33 cellular contexts compared by ENCODE assay signal in genomic region chr14:79100578-79100977, GRCh38.
"Had no signal": no experiment of that assay in that cellular context is flagged by ENCODE, and none has a peak within 500 bp of the region (broad histone marks: within the 10 kb centered on the region; RNA-seq: fewer than 3 reads in every experiment).

No MANE protein-coding gene starts in this region.

- ATAC-seq: activated CD8-positive, alpha-beta T cell treated with anti-CD3 and anti-CD28 coated beads for 36 hours; activated naive CD4-positive, alpha-beta T cell treated with anti-CD3 and anti-CD28 coated beads, Interleukin-2, amount 50 U/mL, for 72 hours; activated T-cell treated with anti-CD3 and anti-CD28 coated beads, Interleukin-2, amount 50 U/mL, for 4 hours; activated T-cell treated with anti-CD3 and anti-CD28 coated beads, Interleukin-2, amount 50 U/mL, for 72 hours; activated T-helper 17 cell treated with anti-CD3 and anti-CD28 coated beads, Interleukin-2, amount 50 U/mL, for 72 hours; body of pancreas had no signal

- DNase-seq: activated B cell treated with CpG ODN at 0.5 μM for 24 hours; activated CD4-positive, alpha-beta memory T cell treated with anti-CD3 and anti-CD28 coated beads for 36 hours; activated CD4-positive, alpha-beta T cell treated with anti-CD3 and anti-CD28 coated beads for 4 hours; activated CD4-positive, alpha-beta T cell treated with anti-CD3 and anti-CD28 coated beads, Interleukin-2, amount 10 ng/mL, durations not matched to agents 24 days and 14 days; activated CD4-positive, alpha-beta T cell treated with anti-CD3 and anti-CD28 coated beads, Interleukin-2, amount 50 U/mL, for 1 hour; activated CD4-positive, alpha-beta T cell treated with anti-CD3 and anti-CD28 coated beads, Interleukin-2, amount 50 U/mL, for 4 hours; activated CD4-positive, CD25-positive, alpha-beta regulatory T cell treated with anti-CD3 and anti-CD28 coated beads, Interleukin-2, amount 50 U/mL, for 72 hours; activated CD8-positive, alpha-beta memory T cell treated with anti-CD3 and anti-CD28 coated beads, Interleukin-2, amount 50 U/mL, for 4 hours; activated CD8-positive, alpha-beta T cell treated with anti-CD3 and anti-CD28 coated beads for 36 hours; activated effector memory CD4-positive, alpha-beta T cell treated with anti-CD3 and anti-CD28 coated beads, Interleukin-2, amount 50 U/mL, for 16 hours; activated gamma-delta T cell treated with Interleukin-2 at 50 U/mL for 16 hours; activated naive CD4-positive, alpha-beta T cell; activated naive CD4-positive, alpha-beta T cell treated with anti-CD3 and anti-CD28 coated beads for 36 hours; activated naive CD4-positive, alpha-beta T cell treated with anti-CD3 and anti-CD28 coated beads, Interleukin-2, amount 50 U/mL, for 16 hours; activated naive CD8-positive, alpha-beta T cell treated with anti-CD3 and anti-CD28 coated beads for 36 hours; activated T-cell treated with anti-CD3 and anti-CD28 coated beads for 4 hours; activated T-cell treated with anti-CD3 and anti-CD28 coated beads, Interleukin-2, amount 50 U/mL, for 1 hour; activated T-cell treated with anti-CD3 and anti-CD28 coated beads, Interleukin-2, amount 50 U/mL, for 4 hours; activated T-cell treated with anti-CD3 and anti-CD28 coated beads, Interleukin-2, amount 50 U/mL, for 72 hours; adrenal gland; amniotic stem cell; aorta; body of pancreas; brain microvascular endothelial cell; central memory CD4-positive, alpha-beta T cell; T-helper 2 cell; T-helper 9 cell had no signal

- H3K27ac ChIP-seq: adrenal gland, body of pancreas, brain microvascular endothelial cell, breast epithelium, VCaP had no signal

- FAIRE-seq: astrocyte, TTC549 had no signal

- H3K4me1 ChIP-seq: adrenal gland, body of pancreas, breast epithelium had no signal

- H3K9me3 ChIP-seq: adrenal gland, body of pancreas, breast epithelium had no signal

- H3K4me3 ChIP-seq: adrenal gland, body of pancreas, breast epithelium had no signal

- H3K36me3 ChIP-seq: adrenal gland, brain microvascular endothelial cell, breast epithelium had no signal

- H3K27me3 ChIP-seq: adrenal gland, body of pancreas, brain microvascular endothelial cell, breast epithelium had no signal
